Comparison of ENCODE assay signal across 13 cellular contexts in genomic region chr7:91787923-91788322, GRCh38.
A peak's percentile ranks its signal among the peaks of the same experiment; 100 is the strongest.
DNase-seq lines count a peak whose midpoint lies in the region; ATAC-seq lines count a peak whose summit lies in the region.
"Had no signal": no experiment of that assay in that cellular context is flagged by ENCODE, and none has a peak within 500 bp of the region (broad histone marks: within the 10 kb centered on the region; RNA-seq: fewer than 3 reads in every experiment).

No MANE protein-coding gene starts in this region.

- no peak for ATAC-seq in HG03457 (IDR thresholded peaks at IDR 0.05; ENCODE audit: unreplicated experiment)
- ATAC-seq in HG03196 (IDR thresholded peaks at IDR 0.05; ENCODE audit: unreplicated experiment), result no peak
- ATAC-seq: A549; CD8-positive, alpha-beta T cell had no signal

- DNase-seq in Ammon's horn (ENCODE audit: low spot score) (peak; percentile 32), inferior parietal cortex (ENCODE audit: extremely low spot score) (peak; percentile 57), superior temporal gyrus (ENCODE audit: extremely low spot score) (peak; percentile 63)
- DNase-seq: ACHN; Caco-2; Calu3; CD4-positive, alpha-beta T cell; CD8-positive, alpha-beta T cell; DMS79 treated with DMSO at 0.1 percent for 48 hours; GF-D8 had no signal
